8 cellular contexts compared by ENCODE assay signal in the genomic region with DNA sequence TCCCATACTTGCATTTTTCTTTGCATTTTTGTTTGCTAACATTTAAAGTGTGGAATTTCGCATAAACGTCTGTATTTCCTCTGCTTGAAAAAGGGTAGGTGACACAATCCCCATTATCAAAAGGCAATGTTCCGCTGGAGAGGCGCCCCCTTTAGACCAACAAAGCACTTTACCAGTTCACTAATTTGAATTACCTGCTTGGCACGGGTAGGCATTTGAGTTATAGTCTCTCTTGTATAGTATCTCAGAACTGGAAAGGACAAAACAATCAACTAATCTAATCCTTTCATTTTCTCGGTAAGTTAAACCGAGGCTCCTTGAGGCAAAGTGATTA. TPM values are rescaled to one million over a fixed set of nuclear protein-coding genes. Genes with fewer than 3 reads are reported as not detected.
DNase-seq lines count a peak whose midpoint lies in the region; ATAC-seq, FAIRE-seq and TF ChIP-seq lines count a peak whose summit lies in the region.

No MANE protein-coding gene starts in this region.

- peak overlapping the region; percentile 40 to 66 (median 62) for H3K27ac ChIP-seq in pancreas

- H3K9me3 ChIP-seq in pancreas, result no peaks in the 10 kb centered on the region

- in situ Hi-C loops in ACHN (cut with HindIII; ENCODE audit: low pct_ligation_motif_present, low pct_unique_long_range_greater_than_20kb, low sequenced_read_pairs), result no loop called here

- 0 to 1% methylated on average over 7 of the region's 7 CpGs for WGBS in pancreas, 2 donors

- TF ChIP-seq CTCF in pancreas (IDR thresholded peaks at IDR 0.05), result peak in 1 of 4 donors; percentile 30

- FAIRE-seq in pancreas (lab: Jason Lieb, UNC), result no peak

- peaks cover 0 to 6% (median 0%) of the 10 kb centered on the region in 4 donors for H3K27me3 ChIP-seq in pancreas

- peaks cover 0 to 7% (median 5%) of the 10 kb centered on the region in 3 donors for H3K4me1 ChIP-seq in pancreas

- ATAC-seq in GM18511 (IDR thresholded peaks at IDR 0.05; ENCODE audit: unreplicated experiment) (peak; percentile 57), HG02943 (IDR thresholded peaks at IDR 0.05; ENCODE audit: low read depth, unreplicated experiment) (peak; percentile 42), pancreas (peak; percentile 74 to 88 (median 80))

- intact Hi-C loops in pancreas (cut with DNase I), result no loop called here

- peak overlapping the region; percentile 55 to 70 (median 61) for H3K4me3 ChIP-seq in pancreas

- peak; percentile 33 for DNase-seq in ACHN
- DNase-seq in NCI-H2029 (lab: John Stamatoyannopoulos, UW), result peak; percentile 17
- peak; percentile 22 for DNase-seq in activated T-cell treated with anti-CD3 and anti-CD28 coated beads, Interleukin-2, amount 50 U/mL, for 1 hour
- DNase-seq in globus pallidus (ENCODE audit: low spot score), result peak; percentile 27
- peak in 4 of 6 donors; percentile 20 to 42 (median 30) for DNase-seq in pancreas
- no peak for DNase-seq in ecto neural progenitor cell (ENCODE audit: low spot score)

- H3K36me3 ChIP-seq in pancreas, result no peaks in the 10 kb centered on the region

RNA-seq across cellular contexts. Expression of a gene that starts 0.8 kb away (rescaled TPM):
- total RNA-seq in pancreas, result under 1 TPM in 1 of 6 donors, not detected in 5; 0.09 TPM
- polyA plus RNA-seq in pancreas, result under 1 TPM in 1 of 2 donors, not detected in 1; 0.16 TPM
